Comparison of ENCODE assay signal across 17 cellular contexts in the genomic region with DNA sequence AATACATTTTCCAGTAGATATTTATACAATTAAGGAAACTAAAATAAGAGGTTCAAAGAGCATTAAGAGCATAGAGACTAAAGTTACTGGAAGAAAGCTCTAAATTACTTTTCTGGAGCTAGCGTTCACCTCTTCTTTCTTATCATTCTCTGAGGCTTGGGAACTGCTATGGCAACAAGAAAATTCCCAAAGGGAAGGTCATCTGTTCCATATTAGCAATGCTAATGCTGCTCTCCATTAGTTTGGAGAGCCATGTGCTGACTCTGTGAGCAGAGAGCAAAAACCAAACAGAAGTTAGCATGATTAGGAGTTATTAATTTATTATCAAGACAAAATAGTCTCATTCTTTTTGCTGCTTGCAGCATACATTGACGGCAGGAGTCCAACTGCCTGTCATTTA.
DNase-seq lines count a peak whose midpoint lies in the region; ATAC-seq and TF ChIP-seq lines count a peak whose summit lies in the region.
"Had no signal": no experiment of that assay in that cellular context is flagged by ENCODE, and none has a peak within 500 bp of the region (broad histone marks: within the 10 kb centered on the region; RNA-seq: fewer than 3 reads in every experiment).

No MANE protein-coding gene starts in this region.

- peak overlapping the region; percentile 10; the same call in 1 of the 2 replicates for H3K4me2 ChIP-seq in PC-3 (ENCODE audit: low read length)

- no peak overlapping the region for H3K9ac ChIP-seq in PC-3 (ENCODE audit: low read length)

- BruUV-seq in PC-3 (replicated peaks; lab: Mats Ljungman, UMichigan) = no TSS peak

- no peak for ATAC-seq in PC-3
- ATAC-seq in sciatic nerve = peak; percentile 74
- ATAC-seq: natural killer cell, Panc1, T-cell had no signal

- H3K79me2 ChIP-seq in PC-3 (ENCODE audit: low read length) = no peaks in the 10 kb centered on the region

- H3K4me3 ChIP-seq in PC-3 (ENCODE audit: low read length) (no peak overlapping the region), fibroblast of pulmonary artery (replicated peaks; ENCODE audit: low read depth, low read length) (no peak overlapping the region)
- H3K4me3 ChIP-seq: ascending aorta, dorsolateral prefrontal cortex, esophagus muscularis mucosa, lung had no signal

- H3K9me3 ChIP-seq in PC-3 (ENCODE audit: low read length) = no peaks in the 10 kb centered on the region
- H3K9me3 ChIP-seq: ascending aorta, esophagus muscularis mucosa had no signal

- H3K4me1 ChIP-seq in PC-3 (ENCODE audit: insufficient read depth, low read length) = peaks cover 15% of the 10 kb centered on the region
- H3K4me1 ChIP-seq: esophagus muscularis mucosa had no signal

- peak; percentile 71 for DNase-seq in EH (ENCODE audit: low read depth)
- DNase-seq in PC-3 = peak; percentile 7
- DNase-seq in fibroblast of pulmonary artery (ENCODE audit: low read depth) = peak; percentile 3
- DNase-seq in sciatic nerve (ENCODE audit: low spot score) = no peak
- DNase-seq in SIG-M5 (lab: John Stamatoyannopoulos, UW) = no peak
- no peak for DNase-seq in activated effector memory CD4-positive, alpha-beta T cell treated with anti-CD3 and anti-CD28 coated beads, Interleukin-2, amount 50 U/mL, for 16 hours
- DNase-seq in CD1c-positive myeloid dendritic cell (ENCODE audit: extremely low spot score) = no peak
- DNase-seq: dorsolateral prefrontal cortex; natural killer cell; NCI-H187 treated with DMSO at 0.1 percent for 48 hours; NCI-H526; stimulated activated CD4-positive, alpha-beta T cell treated with anti-CD3 and anti-CD28 coated beads, Interleukin-2, amount 100 ng/mL, for 24 hours; T-cell had no signal

- no peak for TF ChIP-seq CTCF in PC-3 (conservative IDR thresholded peaks at IDR 0.05; ENCODE audit: low read depth, low read length)
- no peak for TF ChIP-seq CTCF in fibroblast of pulmonary artery (IDR thresholded peaks at IDR 0.05; ENCODE audit: low read length, missing control alignments)

- intact Hi-C loops in PC-3 (cut with micrococcal nuclease) (loop anchor here (2.0 kb wide), 1 partner anchor 144 kb away; the partner anchor contains the start of gene SLC16A7), sciatic nerve (cut with DNase I) (loop anchor here (5.0 kb wide), 1 partner anchor 570 kb away; no protein-coding TSS in a partner anchor)

- H3K27ac ChIP-seq in PC-3 (ENCODE audit: low read length) = 0 out of 2 replicates have a peak overlapping the region, but pooled peaks have one; percentile 0
- H3K27ac ChIP-seq: ascending aorta, dorsolateral prefrontal cortex, esophagus muscularis mucosa had no signal

- H3K36me3 ChIP-seq in PC-3 (ENCODE audit: low read depth, low read length) = no peaks in the 10 kb centered on the region
- H3K36me3 ChIP-seq: ascending aorta, esophagus muscularis mucosa had no signal

- POLR2A ChIA-PET in PC-3 (lab: Charles Lee; ENCODE audit: unreplicated experiment) = no interaction called here

- no peak overlapping the region for H2AFZ ChIP-seq in PC-3 (ENCODE audit: low read length)

- CTCF ChIA-PET in PC-3 (lab: Charles Lee) = no interaction called here

- no peaks in the 10 kb centered on the region for H3K9me2 ChIP-seq in PC-3 (replicated peaks; ENCODE audit: low read length)

- H4K20me1 ChIP-seq in PC-3 (ENCODE audit: low read length) = no peaks in the 10 kb centered on the region

- no peaks in the 10 kb centered on the region for H3K27me3 ChIP-seq in PC-3 (ENCODE audit: low read length)
- H3K27me3 ChIP-seq: ascending aorta, dorsolateral prefrontal cortex, esophagus muscularis mucosa had no signal

- H3F3A ChIP-seq in PC-3 (ENCODE audit: low read length, unreplicated experiment) = no peaks in the 10 kb centered on the region

Comparison
In these comparisons a context has a peak if more than half of its experiments do, and no peak if none do; other contexts are left out.
1. DNase-seq: peak in EH (single experiment), PC-3 (single experiment) and fibroblast of pulmonary artery (single experiment); none in sciatic nerve (single experiment), SIG-M5 (single experiment), activated effector memory CD4-positive, alpha-beta T cell treated with anti-CD3 and anti-CD28 coated beads, Interleukin-2, amount 50 U/mL, for 16 hours (single experiment) and CD1c-positive myeloid dendritic cell (single experiment).